In genomic region chr3:159586587-159587202, GRCh38 we compare ENCODE assay signal across 10 cellular contexts.
A peak's percentile ranks its signal among the peaks of the same experiment; 100 is the strongest.
DNase-seq lines count a peak whose midpoint lies in the region; ATAC-seq, FAIRE-seq and TF ChIP-seq lines count a peak whose summit lies in the region.
"Had no signal": no experiment of that assay in that cellular context is flagged by ENCODE, and none has a peak within 500 bp of the region (broad histone marks: within the 10 kb centered on the region; RNA-seq: fewer than 3 reads in every experiment).

No MANE protein-coding gene starts in this region.

- no peaks in the 10 kb centered on the region for H3K4me1 ChIP-seq in DND-41 (ENCODE audit: insufficient read depth, low read length)
- H3K4me1 ChIP-seq: prostate gland had no signal

- no peak overlapping the region for H3K4me3 ChIP-seq in DND-41 (ENCODE audit: low read depth in 1 of 2, low read length in 2 of 2)
- H3K4me3 ChIP-seq in NB4 (ENCODE audit: low read depth, low read length) = no peak overlapping the region
- H3K4me3 ChIP-seq in cardiac fibroblast (replicated peaks in 1 of 2; ENCODE audit: low read depth in 2 of 2, low read length in 2 of 2) = no peak overlapping the region
- H3K4me3 ChIP-seq: prostate gland had no signal

- no peaks in the 10 kb centered on the region for H3K36me3 ChIP-seq in DND-41 (ENCODE audit: insufficient read depth, low read length)
- H3K36me3 ChIP-seq: prostate gland had no signal

- H3K4me2 ChIP-seq in DND-41 (ENCODE audit: insufficient read depth, low read length) = no peak overlapping the region

- peak; percentile 38 for TF ChIP-seq CTCF in DND-41 (IDR thresholded peaks at IDR 0.05; ENCODE audit: borderline replicate concordance, extremely low read depth, low read length, poor library complexity, severe bottlenecking)
- peak; percentile 31 for TF ChIP-seq CTCF in NB4 (IDR thresholded peaks at IDR 0.05; ENCODE audit: low read depth, low read length)
- TF ChIP-seq CTCF in cardiac fibroblast (IDR thresholded peaks at IDR 0.05; ENCODE audit: low read depth, low read length) = peak; percentile 77
- peak; percentile 32 for TF ChIP-seq CTCF in mesothelial cell of epicardium (IDR thresholded peaks at IDR 0.05; ENCODE audit: unreplicated experiment)

- H3K36me3 Mint-ChIP-seq in mesothelial cell of epicardium = no peaks in the 10 kb centered on the region

- H3K27ac ChIP-seq in DND-41 (ENCODE audit: low read length) = no peak overlapping the region
- H3K27ac ChIP-seq: prostate gland had no signal

- DNase-seq in DND-41 = no peak
- peak; percentile 9 for DNase-seq in NB4 (ENCODE audit: low read depth)
- DNase-seq in cardiac fibroblast (ENCODE audit: low read depth in 2 of 2) = peak; percentile 65 to 68
- peak in 1 of 2 experiments; percentile 52 for DNase-seq in mesothelial cell of epicardium (ENCODE audit: low spot score in 2 of 2, unreplicated experiment in 2 of 2)
- DNase-seq in NOMO-1 (lab: John Stamatoyannopoulos, UW; ENCODE audit: unreplicated experiment in 2 of 2) = no peak
- DNase-seq in GM12891 (ENCODE audit: insufficient read length, low spot score) = no peak
- no peak for DNase-seq in SKM-1 treated with dmso at 0.1 percent for 144 hours (lab: John Stamatoyannopoulos, UW; ENCODE audit: unreplicated experiment)
- DNase-seq in activated CD4-positive, alpha-beta T cell treated with anti-CD3 and anti-CD28 coated beads, Interleukin-2, amount 50 U/mL, for 1 hour = no peak
- DNase-seq: activated T-cell treated with anti-CD3 and anti-CD28 coated beads for 4 hours had no signal

- ATAC-seq in DND-41 (ENCODE audit: insufficient read depth, low read depth) = no peak

- no peaks in the 10 kb centered on the region for H3K9me3 ChIP-seq in DND-41 (ENCODE audit: insufficient read depth, low read length, severe bottlenecking)
- H3K9me3 ChIP-seq: prostate gland had no signal

- peaks cover 33% of the 10 kb centered on the region for H3K4me1 Mint-ChIP-seq in mesothelial cell of epicardium

- H2AFZ ChIP-seq in DND-41 (ENCODE audit: low read depth, low read length) = no peak overlapping the region

- TF ChIP-seq POLR2A in NB4 (IDR thresholded peaks at IDR 0.05; ENCODE audit: extremely low read depth, insufficient read length) (no peak), GM12891 (IDR thresholded peaks at IDR 0.05; ENCODE audit: low read depth, low read length) (no peak)

- no peaks in the 10 kb centered on the region for H4K20me1 ChIP-seq in DND-41 (ENCODE audit: insufficient read depth, low read length)

- H3K9ac ChIP-seq in DND-41 (ENCODE audit: low read depth, low read length) = no peak overlapping the region

- no peak overlapping the region for H3K4me3 Mint-ChIP-seq in mesothelial cell of epicardium

- peaks cover 3% of the 10 kb centered on the region for H3K27me3 Mint-ChIP-seq in mesothelial cell of epicardium (ENCODE audit: low read depth)

- H3K9me3 Mint-ChIP-seq in mesothelial cell of epicardium = no peaks in the 10 kb centered on the region

- no peak overlapping the region for H3K27ac Mint-ChIP-seq in mesothelial cell of epicardium

- H3K27me3 ChIP-seq in DND-41 (ENCODE audit: insufficient read depth, low read length, poor library complexity) = no peaks in the 10 kb centered on the region

- no peak for FAIRE-seq in GM12891 (lab: Jason Lieb, UNC)

- no peaks in the 10 kb centered on the region for H3K79me2 ChIP-seq in DND-41 (ENCODE audit: insufficient read depth, low read length)

TF ChIP-seq in GM12891, 5 proteins besides CTCF, POLR2A, EP300 and RAD21:
- TF ChIP-seq POU2F2 (IDR thresholded peaks at IDR 0.05; ENCODE audit: low read depth, low read length) = no peak
- TF ChIP-seq POLR2AphosphoS5 (IDR thresholded peaks at IDR 0.05; ENCODE audit: low read depth, low read length) = no peak
- no peak for TF ChIP-seq TAF1 (IDR thresholded peaks at IDR 0.05; ENCODE audit: low read depth, low read length)
- TF ChIP-seq SPI1 (IDR thresholded peaks at IDR 0.05; ENCODE audit: low read depth, low read length) = no peak

Comparison
In these comparisons a context has a peak if more than half of its experiments do, and no peak if none do; other contexts are left out.
1. DNase-seq: peak in NB4 (single experiment) and cardiac fibroblast (2 of 2); none in DND-41 (single experiment), NOMO-1 (0 of 2), GM12891 (single experiment), SKM-1 treated with dmso at 0.1 percent for 144 hours (single experiment) and activated CD4-positive, alpha-beta T cell treated with anti-CD3 and anti-CD28 coated beads, Interleukin-2, amount 50 U/mL, for 1 hour (single experiment).
2. Peak in every context shown above with its lines, with median percentiles within 50 percentile points of each other: CTCF ChIP-seq.